In the genomic region with DNA sequence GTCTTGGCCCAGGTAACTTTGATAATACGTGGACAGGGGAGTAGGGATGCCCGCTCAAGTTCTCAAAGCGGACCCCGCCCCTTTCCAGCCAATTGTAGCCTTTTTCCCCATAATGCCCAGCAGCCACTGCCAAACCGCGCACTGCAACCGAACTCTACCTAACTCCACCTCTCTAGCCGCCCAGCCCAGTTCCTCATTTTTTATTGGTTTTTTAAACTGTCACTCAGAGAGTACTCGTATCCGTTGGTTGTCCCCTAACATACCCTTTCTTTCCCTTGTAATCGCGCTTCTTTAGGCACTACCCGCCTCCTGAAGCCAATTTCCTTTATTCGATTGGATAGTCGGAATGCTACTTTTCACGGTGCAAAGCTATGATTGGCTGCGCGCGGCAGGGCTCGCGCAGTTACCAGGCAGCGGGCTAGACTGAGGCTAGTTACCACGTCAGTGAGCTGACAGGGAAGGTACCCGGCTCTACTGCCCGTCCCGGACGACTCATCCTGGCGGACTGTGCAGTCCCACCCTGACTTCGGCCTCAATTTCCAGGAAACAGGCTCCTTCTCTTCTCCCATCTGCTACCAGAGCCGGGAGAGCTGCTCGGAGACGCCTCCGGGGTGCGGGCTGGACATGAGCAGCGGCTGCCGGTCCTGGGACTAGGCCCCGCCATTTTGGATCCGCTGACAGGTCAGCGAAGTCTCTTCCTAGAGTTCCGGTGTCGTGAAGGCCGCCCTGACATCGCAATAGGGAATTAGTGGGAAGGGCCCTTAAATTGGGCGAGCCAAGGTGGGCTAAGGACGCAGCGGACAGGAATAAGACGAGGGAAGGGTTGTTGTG, we compare ENCODE assay signal across 8 cellular contexts. TPM values are rescaled to one million over a fixed set of nuclear protein-coding genes. Genes with fewer than 3 reads are reported as not detected.
DNase-seq lines count a peak whose midpoint lies in the region; ATAC-seq and TF ChIP-seq lines count a peak whose summit lies in the region.

A gene with protein sequence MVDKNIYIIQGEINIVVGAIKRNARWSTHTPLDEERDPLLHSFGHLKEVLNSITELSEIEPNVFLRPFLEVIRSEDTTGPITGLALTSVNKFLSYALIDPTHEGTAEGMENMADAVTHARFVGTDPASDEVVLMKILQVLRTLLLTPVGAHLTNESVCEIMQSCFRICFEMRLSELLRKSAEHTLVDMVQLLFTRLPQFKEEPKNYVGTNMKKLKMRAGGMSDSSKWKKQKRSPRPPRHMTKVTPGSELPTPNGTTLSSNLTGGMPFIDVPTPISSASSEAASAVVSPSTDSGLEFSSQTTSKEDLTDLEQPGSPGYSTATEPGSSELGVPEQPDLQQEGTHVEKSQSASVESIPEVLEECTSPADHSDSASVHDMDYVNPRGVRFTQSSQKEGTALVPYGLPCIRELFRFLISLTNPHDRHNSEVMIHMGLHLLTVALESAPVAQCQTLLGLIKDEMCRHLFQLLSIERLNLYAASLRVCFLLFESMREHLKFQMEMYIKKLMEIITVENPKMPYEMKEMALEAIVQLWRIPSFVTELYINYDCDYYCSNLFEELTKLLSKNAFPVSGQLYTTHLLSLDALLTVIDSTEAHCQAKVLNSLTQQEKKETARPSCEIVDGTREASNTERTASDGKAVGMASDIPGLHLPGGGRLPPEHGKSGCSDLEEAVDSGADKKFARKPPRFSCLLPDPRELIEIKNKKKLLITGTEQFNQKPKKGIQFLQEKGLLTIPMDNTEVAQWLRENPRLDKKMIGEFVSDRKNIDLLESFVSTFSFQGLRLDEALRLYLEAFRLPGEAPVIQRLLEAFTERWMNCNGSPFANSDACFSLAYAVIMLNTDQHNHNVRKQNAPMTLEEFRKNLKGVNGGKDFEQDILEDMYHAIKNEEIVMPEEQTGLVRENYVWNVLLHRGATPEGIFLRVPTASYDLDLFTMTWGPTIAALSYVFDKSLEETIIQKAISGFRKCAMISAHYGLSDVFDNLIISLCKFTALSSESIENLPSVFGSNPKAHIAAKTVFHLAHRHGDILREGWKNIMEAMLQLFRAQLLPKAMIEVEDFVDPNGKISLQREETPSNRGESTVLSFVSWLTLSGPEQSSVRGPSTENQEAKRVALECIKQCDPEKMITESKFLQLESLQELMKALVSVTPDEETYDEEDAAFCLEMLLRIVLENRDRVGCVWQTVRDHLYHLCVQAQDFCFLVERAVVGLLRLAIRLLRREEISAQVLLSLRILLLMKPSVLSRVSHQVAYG (N-terminal part only) (plus strand): TSS at position 432 of the 831 bp plus-strand sequence. CDS start 13,407 bp downstream, outside the sequence.

- H3K36me3 Mint-ChIP-seq in neural progenitor cell: peaks cover 4% of the 10 kb centered on the region

- H3K9me3 ChIP-seq in neural progenitor cell (ENCODE audit: low read depth): no peaks in the 10 kb centered on the region

- peaks cover 14% of the 10 kb centered on the region for H3F3A ChIP-seq in neural progenitor cell (ENCODE audit: low read depth)

- DNase-seq in GF-D8 (lab: John Stamatoyannopoulos, UW) (peak; percentile 99), HEK293T (ENCODE audit: extremely low spot score) (peak; percentile 98), MV-4-11 (lab: John Stamatoyannopoulos, UW) (peak; percentile 100), SK-MEL-5 (ENCODE audit: low read depth, low spot score) (peak; percentile 99), foreskin keratinocyte (peak; percentile 100), neural progenitor cell (ENCODE audit: low spot score) (peak; percentile 99), stromal cell of bone marrow (ENCODE audit: low read depth) (peak; percentile 100)
- DNase-seq in activated naive CD4-positive, alpha-beta T cell treated with Interleukin-2 at 50 U/mL for 16 hours: peak; percentile 89

- H3K4me1 ChIP-seq in foreskin keratinocyte (peaks cover 15% of the 10 kb centered on the region), neural progenitor cell (peaks cover 23% of the 10 kb centered on the region)

- H3K4me2 ChIP-seq in neural progenitor cell: peak within 1 kb of the TSS; percentile 92

- H3K27ac ChIP-seq in foreskin keratinocyte: peak within 1 kb of the TSS; percentile 44
- H3K27ac ChIP-seq in neural progenitor cell: peak within 1 kb of the TSS; percentile 81

- ATAC-seq in foreskin keratinocyte: peak; percentile 91

- peak within 1 kb of the TSS; percentile 84 for H3K27ac Mint-ChIP-seq in neural progenitor cell

- peak within 1 kb of the TSS; percentile 83 for H2AFZ ChIP-seq in neural progenitor cell (replicated peaks)

- no peaks in the 10 kb centered on the region for H3K9me3 Mint-ChIP-seq in neural progenitor cell

- H3K27me3 Mint-ChIP-seq in neural progenitor cell (ENCODE audit: insufficient read depth, low read depth): peaks cover 20% of the 10 kb centered on the region

- in situ Hi-C loops in SK-MEL-5 (cut with HindIII; ENCODE audit: low pct_unique_long_range_greater_than_20kb, low sequenced_read_pairs): no loop called here

- TF ChIP-seq CTCF in foreskin keratinocyte (conservative IDR thresholded peaks at IDR 0.05) (no peak), neural progenitor cell (IDR thresholded peaks at IDR 0.05) (no peak)

- H3K36me3 ChIP-seq in neural progenitor cell: no peaks in the 10 kb centered on the region

- peak within 1 kb of the TSS; percentile 73 for H3K4me3 ChIP-seq in neural progenitor cell

- H3K9ac ChIP-seq in neural progenitor cell: peak within 1 kb of the TSS; percentile 68

- peaks cover 46% of the 10 kb centered on the region for H3K79me2 ChIP-seq in neural progenitor cell (ENCODE audit: low read depth)

- POLR2A ChIA-PET in HEK293T (lab: Yijun Ruan, JAX): interaction anchor here (0.6 to 2.7 kb wide), 11 partner anchors 8 to 187 kb away, joined by 3 to 16 read pairs (median 5); a partner anchor contains a TSS

- peaks cover 11% of the 10 kb centered on the region for H3K27me3 ChIP-seq in foreskin keratinocyte
- peaks cover 37% of the 10 kb centered on the region for H3K27me3 ChIP-seq in neural progenitor cell

- H3K4me3 Mint-ChIP-seq in neural progenitor cell: peak within 1 kb of the TSS; percentile 99

- peaks cover 39% of the 10 kb centered on the region for H3K4me1 Mint-ChIP-seq in neural progenitor cell

- CTCF ChIA-PET in HEK293T (lab: Yijun Ruan, JAX): interaction anchor here (0.6 to 3.6 kb wide), 2 partner anchors 15 to 29 kb away, joined by 4 to 20 read pairs; no protein-coding TSS in a partner anchor

- peaks cover 36% of the 10 kb centered on the region for H4K20me1 ChIP-seq in neural progenitor cell (ENCODE audit: low read depth)

TF ChIP-seq in HEK293T, 16 proteins besides CTCF, POLR2A, EP300 and RAD21:
- no peak for TF ChIP-seq SP1 (IDR thresholded peaks at IDR 0.05)
- TF ChIP-seq HDGF (IDR thresholded peaks at IDR 0.05; ENCODE audit: borderline replicate concordance): no peak
- TF ChIP-seq FOXK2 (IDR thresholded peaks at IDR 0.05): no peak
- TF ChIP-seq L3MBTL2 (conservative IDR thresholded peaks at IDR 0.05): peak; percentile 13
- no peak for TF ChIP-seq ZNF384 (IDR thresholded peaks at IDR 0.05)
- TF ChIP-seq, protein P1, sequence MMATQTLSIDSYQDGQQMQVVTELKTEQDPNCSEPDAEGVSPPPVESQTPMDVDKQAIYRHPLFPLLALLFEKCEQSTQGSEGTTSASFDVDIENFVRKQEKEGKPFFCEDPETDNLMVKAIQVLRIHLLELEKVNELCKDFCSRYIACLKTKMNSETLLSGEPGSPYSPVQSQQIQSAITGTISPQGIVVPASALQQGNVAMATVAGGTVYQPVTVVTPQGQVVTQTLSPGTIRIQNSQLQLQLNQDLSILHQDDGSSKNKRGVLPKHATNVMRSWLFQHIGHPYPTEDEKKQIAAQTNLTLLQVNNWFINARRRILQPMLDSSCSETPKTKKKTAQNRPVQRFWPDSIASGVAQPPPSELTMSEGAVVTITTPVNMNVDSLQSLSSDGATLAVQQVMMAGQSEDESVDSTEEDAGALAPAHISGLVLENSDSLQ (IDR thresholded peaks at IDR 0.05): peak; percentile 100

RNA-seq across cellular contexts. Expression of the gene that starts here (rescaled TPM):
- 14.6 and 17.2 TPM in 2 replicates for total RNA-seq in SK-MEL-5 (2014; rRNA removed; shearing (Covaris generic))
- 30.0 and 38.4 TPM in 2 replicates for polyA plus RNA-seq in SK-MEL-5 (2015; cell fraction: cytosol; rRNA removed)
- 25.6 and 36.3 TPM in 2 replicates for polyA plus RNA-seq in SK-MEL-5 (2015; cell fraction: nucleus; rRNA removed)
- 39.9 and 44.2 TPM in 2 replicates for total RNA-seq in foreskin keratinocyte
- 15.0 and 15.4 TPM in 2 replicates for polyA plus RNA-seq in foreskin keratinocyte
- total RNA-seq in neural progenitor cell (ENCODE audit: low replicate concordance): 23.5 and 37.9 TPM in 2 replicates

Comparison
In these comparisons a context has a peak if more than half of its experiments do, and no peak if none do; other contexts are left out.
1. Peak in every context shown above with its lines: DNase-seq, ATAC-seq, H3K4me3 ChIP-seq and H3K27ac ChIP-seq.